In the genomic region with DNA sequence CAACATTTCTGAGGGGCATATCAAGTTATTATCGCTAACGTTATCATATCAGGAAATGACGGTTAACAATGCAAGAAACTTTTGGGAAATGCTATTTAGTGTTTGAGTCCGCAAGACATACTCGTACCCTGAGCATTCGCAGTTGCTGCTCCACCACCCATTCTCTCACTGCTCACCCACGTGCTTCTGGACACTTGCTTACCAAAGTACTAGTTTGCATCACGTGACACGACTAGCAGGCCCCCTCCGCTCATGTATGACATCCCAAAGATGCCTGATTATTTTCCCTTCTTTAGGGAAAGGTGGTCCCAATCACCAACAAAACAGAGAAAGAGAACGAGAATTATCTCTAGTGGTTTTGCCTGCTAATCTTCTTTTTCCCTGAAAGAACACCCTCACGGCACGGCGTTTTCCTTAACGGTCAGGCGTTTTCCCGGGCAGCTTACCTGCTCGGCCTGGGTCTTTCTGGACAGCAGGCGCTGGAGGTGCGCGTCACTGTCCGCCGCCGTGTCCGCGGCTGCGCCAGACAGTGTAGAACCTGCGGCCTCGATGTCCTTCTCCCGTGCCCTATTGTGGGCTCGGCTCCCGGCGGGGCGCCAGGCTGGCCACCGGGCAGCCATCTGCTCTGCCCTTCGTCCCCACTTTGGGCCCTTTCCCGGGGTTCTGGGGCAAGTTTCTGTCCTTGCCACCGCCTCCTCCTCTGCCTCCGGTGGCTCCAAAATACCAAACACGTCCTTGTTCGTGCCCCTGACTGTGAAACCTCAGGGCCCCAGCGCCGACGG, we compare ENCODE assay signal across 1 cellular context.
TF ChIP-seq lines count a peak whose summit lies in the region.

SUPV3L1 (plus strand) TSS at position 492 of the 782 bp plus-strand sequence; CDS start at position 550, 58 bp downstream.

TF ChIP-seq in HepG2, 621 proteins besides CTCF, POLR2A, EP300 and RAD21 (continued from another document and continues in another):
- TF ChIP-seq ZBTB34 (CRISPR knock-in tag; IDR thresholded peaks at IDR 0.05) (no peak), XRCC5 (optimal IDR thresholded peaks at IDR 0.05; ENCODE audit: low read length) (peak; percentile 45), PRPF4 (IDR thresholded peaks at IDR 0.05; ENCODE audit: low read depth, low read length, poor library complexity, severe bottlenecking) (no peak), ZNF614 (CRISPR knock-in tag; IDR thresholded peaks at IDR 0.05; ENCODE audit: borderline replicate concordance) (0 out of 2 replicates have a peak, but pooled peaks have one; percentile 12), FOXC1 (CRISPR knock-in tag; IDR thresholded peaks at IDR 0.05; ENCODE audit: borderline replicate concordance) (no peak), GPN1 (CRISPR knock-in tag; IDR thresholded peaks at IDR 0.05; ENCODE audit: borderline replicate concordance) (0 out of 2 replicates have a peak, but pooled peaks have one; percentile 39), STAT5B (CRISPR knock-in tag; IDR thresholded peaks at IDR 0.05) (no peak), BORCS8-MEF2B (CRISPR knock-in tag; IDR thresholded peaks at IDR 0.05) (peak; percentile 39; the same call in 1 of the 2 replicates), FOSL1 (CRISPR knock-in tag; IDR thresholded peaks at IDR 0.05; ENCODE audit: borderline replicate concordance) (no peak), RAD51 (IDR thresholded peaks at IDR 0.05; ENCODE audit: borderline replicate concordance) (peak; percentile 99), LRRFIP1 (CRISPR knock-in tag; conservative IDR thresholded peaks at IDR 0.05) (no peak), NCOA2 (CRISPR knock-in tag; IDR thresholded peaks at IDR 0.05) (no peak; the same call in 1 of the 2 replicates), ZBED4 (CRISPR knock-in tag; IDR thresholded peaks at IDR 0.05; ENCODE audit: borderline replicate concordance) (no peak), ESRRA (CRISPR knock-in tag; IDR thresholded peaks at IDR 0.05; ENCODE audit: low read depth) (no peak; the same call in 1 of the 2 replicates), ZNF354B (CRISPR knock-in tag; IDR thresholded peaks at IDR 0.05) (no peak), MYC (CRISPR knock-in tag; IDR thresholded peaks at IDR 0.05; ENCODE audit: borderline replicate concordance) (peak; percentile 99), SRSF1 (optimal IDR thresholded peaks at IDR 0.05; ENCODE audit: low read depth, low read length) (peak; percentile 54), ZNF33A (CRISPR knock-in tag; IDR thresholded peaks at IDR 0.05; ENCODE audit: borderline replicate concordance) (no peak), ZNF660 (CRISPR knock-in tag; IDR thresholded peaks at IDR 0.05; ENCODE audit: borderline replicate concordance, low read depth) (no peak), ZNF713 (CRISPR knock-in tag; IDR thresholded peaks at IDR 0.05) (0 out of 2 replicates have a peak, but pooled peaks have one; percentile 83), ATF2 (CRISPR knock-in tag; IDR thresholded peaks at IDR 0.05) (peak; percentile 33; the same call in 1 of the 2 replicates), SRSF4 (IDR thresholded peaks at IDR 0.05; ENCODE audit: low read depth, low read length, poor library complexity, severe bottlenecking) (no peak), ZNF121 (CRISPR knock-in tag; IDR thresholded peaks at IDR 0.05) (no peak), ZNF841 (CRISPR knock-in tag; IDR thresholded peaks at IDR 0.05; ENCODE audit: borderline replicate concordance) (no peak), HINFP (CRISPR knock-in tag; IDR thresholded peaks at IDR 0.05; ENCODE audit: low read depth) (no peak), DPF2 (CRISPR knock-in tag; IDR thresholded peaks at IDR 0.05; ENCODE audit: borderline replicate concordance, low read depth) (no peak), ISX (CRISPR knock-in tag; conservative IDR thresholded peaks at IDR 0.05) (0 out of 2 replicates have a peak, but pooled peaks have one; percentile 71), NR3C1 (CRISPR knock-in tag; IDR thresholded peaks at IDR 0.05) (no peak), ZNF17 (CRISPR knock-in tag; IDR thresholded peaks at IDR 0.05) (no peak)
- TF ChIP-seq, protein P1, sequence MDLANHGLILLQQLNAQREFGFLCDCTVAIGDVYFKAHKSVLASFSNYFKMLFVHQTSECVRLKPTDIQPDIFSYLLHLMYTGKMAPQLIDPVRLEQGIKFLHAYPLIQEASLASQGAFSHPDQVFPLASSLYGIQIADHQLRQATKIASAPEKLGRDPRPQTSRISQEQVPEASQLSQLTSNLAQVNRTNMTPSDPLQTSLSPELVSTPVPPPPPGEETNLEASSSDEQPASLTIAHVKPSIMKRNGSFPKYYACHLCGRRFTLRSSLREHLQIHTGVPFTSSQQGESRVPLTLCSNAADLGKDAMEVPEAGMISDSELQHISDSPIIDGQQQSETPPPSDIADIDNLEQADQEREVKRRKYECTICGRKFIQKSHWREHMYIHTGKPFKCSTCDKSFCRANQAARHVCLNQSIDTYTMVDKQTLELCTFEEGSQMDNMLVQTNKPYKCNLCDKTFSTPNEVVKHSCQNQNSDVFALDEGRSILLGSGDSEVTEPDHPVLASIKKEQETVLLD (CRISPR knock-in tag; IDR thresholded peaks at IDR 0.05; ENCODE audit: low read depth) = no peak
- TF ChIP-seq, protein P2, sequence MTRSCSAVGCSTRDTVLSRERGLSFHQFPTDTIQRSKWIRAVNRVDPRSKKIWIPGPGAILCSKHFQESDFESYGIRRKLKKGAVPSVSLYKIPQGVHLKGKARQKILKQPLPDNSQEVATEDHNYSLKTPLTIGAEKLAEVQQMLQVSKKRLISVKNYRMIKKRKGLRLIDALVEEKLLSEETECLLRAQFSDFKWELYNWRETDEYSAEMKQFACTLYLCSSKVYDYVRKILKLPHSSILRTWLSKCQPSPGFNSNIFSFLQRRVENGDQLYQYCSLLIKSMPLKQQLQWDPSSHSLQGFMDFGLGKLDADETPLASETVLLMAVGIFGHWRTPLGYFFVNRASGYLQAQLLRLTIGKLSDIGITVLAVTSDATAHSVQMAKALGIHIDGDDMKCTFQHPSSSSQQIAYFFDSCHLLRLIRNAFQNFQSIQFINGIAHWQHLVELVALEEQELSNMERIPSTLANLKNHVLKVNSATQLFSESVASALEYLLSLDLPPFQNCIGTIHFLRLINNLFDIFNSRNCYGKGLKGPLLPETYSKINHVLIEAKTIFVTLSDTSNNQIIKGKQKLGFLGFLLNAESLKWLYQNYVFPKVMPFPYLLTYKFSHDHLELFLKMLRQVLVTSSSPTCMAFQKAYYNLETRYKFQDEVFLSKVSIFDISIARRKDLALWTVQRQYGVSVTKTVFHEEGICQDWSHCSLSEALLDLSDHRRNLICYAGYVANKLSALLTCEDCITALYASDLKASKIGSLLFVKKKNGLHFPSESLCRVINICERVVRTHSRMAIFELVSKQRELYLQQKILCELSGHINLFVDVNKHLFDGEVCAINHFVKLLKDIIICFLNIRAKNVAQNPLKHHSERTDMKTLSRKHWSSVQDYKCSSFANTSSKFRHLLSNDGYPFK (CRISPR knock-in tag; IDR thresholded peaks at IDR 0.05; ENCODE audit: borderline replicate concordance) = peak; percentile 86; the same call in 1 of the 2 replicates
- TF ChIP-seq, protein P3, sequence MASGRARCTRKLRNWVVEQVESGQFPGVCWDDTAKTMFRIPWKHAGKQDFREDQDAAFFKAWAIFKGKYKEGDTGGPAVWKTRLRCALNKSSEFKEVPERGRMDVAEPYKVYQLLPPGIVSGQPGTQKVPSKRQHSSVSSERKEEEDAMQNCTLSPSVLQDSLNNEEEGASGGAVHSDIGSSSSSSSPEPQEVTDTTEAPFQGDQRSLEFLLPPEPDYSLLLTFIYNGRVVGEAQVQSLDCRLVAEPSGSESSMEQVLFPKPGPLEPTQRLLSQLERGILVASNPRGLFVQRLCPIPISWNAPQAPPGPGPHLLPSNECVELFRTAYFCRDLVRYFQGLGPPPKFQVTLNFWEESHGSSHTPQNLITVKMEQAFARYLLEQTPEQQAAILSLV (CRISPR knock-in tag; IDR thresholded peaks at IDR 0.05; ENCODE audit: borderline replicate concordance) = no peak
- TF ChIP-seq, protein P4, sequence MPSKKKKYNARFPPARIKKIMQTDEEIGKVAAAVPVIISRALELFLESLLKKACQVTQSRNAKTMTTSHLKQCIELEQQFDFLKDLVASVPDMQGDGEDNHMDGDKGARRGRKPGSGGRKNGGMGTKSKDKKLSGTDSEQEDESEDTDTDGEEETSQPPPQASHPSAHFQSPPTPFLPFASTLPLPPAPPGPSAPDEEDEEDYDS (CRISPR knock-in tag; IDR thresholded peaks at IDR 0.05) = peak; percentile 77
